ENCODE assay signal across 12 cellular contexts in genomic region chr2:216056739-216057138, GRCh38. TPM values are rescaled to one million over a fixed set of nuclear protein-coding genes. Genes with fewer than 3 reads are reported as not detected.
DNase-seq lines count a peak whose midpoint lies in the region; ATAC-seq and TF ChIP-seq lines count a peak whose summit lies in the region.
"Had no signal": no experiment of that assay in that cellular context is flagged by ENCODE, and none has a peak within 500 bp of the region (broad histone marks: within the 10 kb centered on the region; RNA-seq: fewer than 3 reads in every experiment).

No MANE protein-coding gene starts in this region.

- peaks cover 5 to 42% (median 27%) of the 10 kb centered on the region in 5 donors for H3K36me3 ChIP-seq in subcutaneous abdominal adipose tissue (ENCODE audit: control insufficient read depth in 5 of 5, insufficient read depth in 5 of 5, low read length in 5 of 5)
- H3K36me3 ChIP-seq: lower lobe of right lung had no signal

- H3K9me3 Mint-ChIP-seq in activated CD8-positive, alpha-beta memory T cell treated with anti-CD3 and anti-CD28 coated beads, Interleukin-2, amount 10 ng/mL, durations not matched to agents 7 days and 5 days (ENCODE audit: low read depth), result no peaks in the 10 kb centered on the region
- H3K9me3 Mint-ChIP-seq in activated CD8-positive, alpha-beta T cell treated with anti-CD3 and anti-CD28 coated beads for 36 hours, result peaks cover 5% of the 10 kb centered on the region

- TF ChIP-seq CTCF in activated CD8-positive, alpha-beta T cell treated with anti-CD3 and anti-CD28 coated beads for 36 hours (IDR thresholded peaks at IDR 0.05), result no peak

- H3K4me1 ChIP-seq in subcutaneous abdominal adipose tissue (ENCODE audit: control insufficient read depth in 5 of 5, insufficient read depth in 5 of 5, low read length in 5 of 5), result peaks cover 0 to 11% (median 0%) of the 10 kb centered on the region in 5 donors

- H3K27me3 Mint-ChIP-seq in activated CD8-positive, alpha-beta memory T cell treated with anti-CD3 and anti-CD28 coated beads, Interleukin-2, amount 10 ng/mL, durations not matched to agents 7 days and 5 days, result no peaks in the 10 kb centered on the region
- no peaks in the 10 kb centered on the region for H3K27me3 Mint-ChIP-seq in activated CD8-positive, alpha-beta T cell treated with anti-CD3 and anti-CD28 coated beads for 36 hours

- ATAC-seq in activated CD8-positive, alpha-beta memory T cell treated with anti-CD3 and anti-CD28 coated beads, Interleukin-2, amount 10 ng/mL, durations not matched to agents 7 days and 5 days, result no peak
- peak; percentile 43 for ATAC-seq in HG02870 (IDR thresholded peaks at IDR 0.05; ENCODE audit: unreplicated experiment)
- no peak for ATAC-seq in activated CD8-positive, alpha-beta T cell treated with anti-CD3 and anti-CD28 coated beads for 36 hours

- H3K9me3 ChIP-seq in subcutaneous abdominal adipose tissue (ENCODE audit: control insufficient read depth in 5 of 5, low read length in 5 of 5), result no peaks in the 10 kb centered on the region
- H3K9me3 ChIP-seq: lower lobe of right lung had no signal

- peak overlapping the region; percentile 97 for H3K27ac Mint-ChIP-seq in activated CD8-positive, alpha-beta memory T cell treated with anti-CD3 and anti-CD28 coated beads, Interleukin-2, amount 10 ng/mL, durations not matched to agents 7 days and 5 days
- peak overlapping the region; percentile 87 for H3K27ac Mint-ChIP-seq in activated CD8-positive, alpha-beta T cell treated with anti-CD3 and anti-CD28 coated beads for 36 hours

- H3K9ac ChIP-seq in subcutaneous abdominal adipose tissue (ENCODE audit: low read length in 5 of 5), result no peak overlapping the region
- H3K9ac ChIP-seq: GM23248 had no signal

- POLR2A ChIA-PET in activated CD8-positive, alpha-beta T cell treated with anti-CD3 and anti-CD28 coated beads for 36 hours (lab: Charles Lee), result no interaction called here

- CTCF ChIA-PET in activated CD8-positive, alpha-beta memory T cell treated with anti-CD3 and anti-CD28 coated beads, Interleukin-2, amount 10 ng/mL, durations not matched to agents 7 days and 5 days (lab: Charles Lee), result interaction anchor here (0.7 to 5.7 kb wide), 3 partner anchors 23 to 77 kb away, joined by 3 to 46 read pairs (median 4); no protein-coding TSS in a partner anchor
- CTCF ChIA-PET in activated CD8-positive, alpha-beta T cell treated with anti-CD3 and anti-CD28 coated beads for 36 hours (lab: Charles Lee), result interaction anchor here (1.0 kb wide), 1 partner anchor 78 kb away, joined by 3 read pairs; no protein-coding TSS in a partner anchor

- H3K4me1 Mint-ChIP-seq in activated CD8-positive, alpha-beta memory T cell treated with anti-CD3 and anti-CD28 coated beads, Interleukin-2, amount 10 ng/mL, durations not matched to agents 7 days and 5 days, result peaks cover 39% of the 10 kb centered on the region
- H3K4me1 Mint-ChIP-seq in activated CD8-positive, alpha-beta T cell treated with anti-CD3 and anti-CD28 coated beads for 36 hours (ENCODE audit: low read depth), result peaks cover 33% of the 10 kb centered on the region

- DNase-seq in activated CD8-positive, alpha-beta memory T cell treated with anti-CD3 and anti-CD28 coated beads, Interleukin-2, amount 10 ng/mL, durations not matched to agents 7 days and 5 days, result no peak
- DNase-seq in activated CD8-positive, alpha-beta memory T cell treated with anti-CD3 and anti-CD28 coated beads, Interleukin-2, amount 50 U/mL, for 4 hours, result no peak
- DNase-seq in activated CD8-positive, alpha-beta T cell treated with anti-CD3 and anti-CD28 coated beads for 36 hours, result no peak
- no peak for DNase-seq in GOT3 (lab: John Stamatoyannopoulos, UW)
- no peak for DNase-seq in NCI-H526 (lab: John Stamatoyannopoulos, UW)
- DNase-seq in SK-N-DZ (ENCODE audit: low spot score), result no peak
- DNase-seq: cerebellar nuclear complex, GM23248, lower lobe of right lung, NCI-H2029 treated with DMSO at 0.1 percent for 48 hours had no signal

- peak overlapping the region; percentile 27 for H3K27ac ChIP-seq in subcutaneous abdominal adipose tissue (ENCODE audit: low read depth, low read length)
- H3K27ac ChIP-seq: GM23248 had no signal

- intact Hi-C loops in activated CD8-positive, alpha-beta T cell treated with anti-CD3 and anti-CD28 coated beads for 36 hours (cut with micrococcal nuclease), result no loop called here

- peak overlapping the region; percentile 59 for H3K4me3 Mint-ChIP-seq in activated CD8-positive, alpha-beta memory T cell treated with anti-CD3 and anti-CD28 coated beads, Interleukin-2, amount 10 ng/mL, durations not matched to agents 7 days and 5 days
- no peak overlapping the region for H3K4me3 Mint-ChIP-seq in activated CD8-positive, alpha-beta T cell treated with anti-CD3 and anti-CD28 coated beads for 36 hours

- no peak overlapping the region for H3K4me3 ChIP-seq in subcutaneous abdominal adipose tissue (ENCODE audit: low read depth in 1 of 5, low read length in 5 of 5)
- H3K4me3 ChIP-seq: GM23248, lower lobe of right lung had no signal

- H3K27me3 ChIP-seq in subcutaneous abdominal adipose tissue (ENCODE audit: control insufficient read depth in 5 of 5, insufficient read depth in 4 of 5, low read length in 5 of 5), result no peaks in the 10 kb centered on the region

- peaks cover 26% of the 10 kb centered on the region for H3K36me3 Mint-ChIP-seq in activated CD8-positive, alpha-beta memory T cell treated with anti-CD3 and anti-CD28 coated beads, Interleukin-2, amount 10 ng/mL, durations not matched to agents 7 days and 5 days
- peaks cover 12% of the 10 kb centered on the region for H3K36me3 Mint-ChIP-seq in activated CD8-positive, alpha-beta T cell treated with anti-CD3 and anti-CD28 coated beads for 36 hours (ENCODE audit: low read depth)

RNA-seq across cellular contexts. Expression of gene PECR, which starts 24.9 kb away (rescaled TPM):
- total RNA-seq in activated CD8-positive, alpha-beta memory T cell treated with anti-CD3 and anti-CD28 coated beads, Interleukin-2, amount 10 ng/mL, durations not matched to agents 7 days and 5 days, result 10 to 100 TPM; 21.6 to 31.9 TPM
- total RNA-seq in activated CD8-positive, alpha-beta T cell treated with anti-CD3 and anti-CD28 coated beads for 36 hours, result 10 to 100 TPM; 21.1 to 22.5 TPM
- 25.1 and 39.7 TPM in 2 replicates for polyA plus RNA-seq in SK-N-DZ (2014; cell fraction: cytosol; rRNA removed)
- 29.7 and 33.0 TPM in 2 replicates for polyA plus RNA-seq in SK-N-DZ (2014; cell fraction: nucleus; rRNA removed)

RNA-seq across cellular contexts. Expression of gene TMEM169, which starts 25.0 kb away (rescaled TPM):
- total RNA-seq in activated CD8-positive, alpha-beta memory T cell treated with anti-CD3 and anti-CD28 coated beads, Interleukin-2, amount 10 ng/mL, durations not matched to agents 7 days and 5 days, result 1 to 10 TPM in 1 of 2 experiments, under 1 TPM in 1; 0.75 to 1.1 TPM
- total RNA-seq in activated CD8-positive, alpha-beta T cell treated with anti-CD3 and anti-CD28 coated beads for 36 hours, result under 1 TPM; 0.76 to 0.83 TPM
- polyA plus RNA-seq in SK-N-DZ (2014; cell fraction: cytosol; rRNA removed), result 28.3 and 32.8 TPM in 2 replicates
- polyA plus RNA-seq in SK-N-DZ (2014; cell fraction: nucleus; rRNA removed), result 11.1 and 16.1 TPM in 2 replicates

RNA-seq across cellular contexts. Expression of gene MREG, which starts 43.4 kb away (rescaled TPM):
- 10 to 100 TPM; 16.2 to 26.7 TPM for total RNA-seq in activated CD8-positive, alpha-beta memory T cell treated with anti-CD3 and anti-CD28 coated beads, Interleukin-2, amount 10 ng/mL, durations not matched to agents 7 days and 5 days
- total RNA-seq in activated CD8-positive, alpha-beta T cell treated with anti-CD3 and anti-CD28 coated beads for 36 hours, result 10 to 100 TPM in 1 of 2 experiments, 1 to 10 TPM in 1; 8.0 to 10.9 TPM
- 14.0 and 15.8 TPM in 2 replicates for polyA plus RNA-seq in SK-N-DZ (2014; cell fraction: cytosol; rRNA removed)
- polyA plus RNA-seq in SK-N-DZ (2014; cell fraction: nucleus; rRNA removed), result 18.0 and 24.8 TPM in 2 replicates

RNA-seq across cellular contexts. Expression of gene XRCC5, which starts 52.4 kb away (rescaled TPM):
- 100 to 1,000 TPM; 307 to 424 TPM for total RNA-seq in activated CD8-positive, alpha-beta memory T cell treated with anti-CD3 and anti-CD28 coated beads, Interleukin-2, amount 10 ng/mL, durations not matched to agents 7 days and 5 days
- 100 to 1,000 TPM; 541 to 544 TPM for total RNA-seq in activated CD8-positive, alpha-beta T cell treated with anti-CD3 and anti-CD28 coated beads for 36 hours
- polyA plus RNA-seq in SK-N-DZ (2014; cell fraction: cytosol; rRNA removed), result 469 and 473 TPM in 2 replicates
- polyA plus RNA-seq in SK-N-DZ (2014; cell fraction: nucleus; rRNA removed), result 187 and 227 TPM in 2 replicates
